ENCODE assay signal across 15 cellular contexts in the genomic region with DNA sequence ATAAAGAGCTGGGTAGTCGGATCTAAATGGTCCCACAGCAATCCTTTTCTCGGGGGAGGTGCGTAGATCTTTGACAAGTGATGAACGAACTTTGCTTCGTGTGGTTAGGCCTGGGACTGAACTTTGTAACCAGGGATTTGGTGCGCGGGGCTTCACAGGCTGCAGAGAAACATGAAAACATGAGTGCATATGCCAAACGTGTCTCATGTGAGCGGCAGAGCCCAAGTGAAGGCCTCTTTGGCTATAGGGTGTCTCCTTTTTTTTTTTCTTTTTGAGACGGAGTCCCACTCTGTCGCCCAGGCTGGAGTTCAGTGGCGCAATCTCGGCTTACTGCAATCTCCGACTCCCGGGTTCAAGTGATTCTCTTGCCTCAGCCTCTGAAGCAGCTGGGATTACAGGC. TPM values are rescaled to one million over a fixed set of nuclear protein-coding genes. Genes with fewer than 3 reads are reported as not detected.
DNase-seq lines count a peak whose midpoint lies in the region; ATAC-seq and TF ChIP-seq lines count a peak whose summit lies in the region.
"Had no signal": no experiment of that assay in that cellular context is flagged by ENCODE, and none has a peak within 500 bp of the region (broad histone marks: within the 10 kb centered on the region; RNA-seq: fewer than 3 reads in every experiment).

No MANE protein-coding gene starts in this region.

- no peaks in the 10 kb centered on the region for H3K9me2 ChIP-seq in GM23338 (ENCODE audit: insufficient read depth)

- 78 to 85% methylated on average over 11 to 15 of the region's 15 CpGs for WGBS in gastroesophageal sphincter (ENCODE audit: low coverage in 1 of 2), 2 donors

- H3K36me3 ChIP-seq in GM23338 (ENCODE audit: insufficient read depth) (no peaks in the 10 kb centered on the region), neural progenitor cell (no peaks in the 10 kb centered on the region), Peyer's patch (no peaks in the 10 kb centered on the region), gastroesophageal sphincter (no peaks in the 10 kb centered on the region)
- H3K36me3 ChIP-seq: BLaER1 had no signal

- H3K36me3 Mint-ChIP-seq in GM23338 (ENCODE audit: low read depth): no peaks in the 10 kb centered on the region
- no peaks in the 10 kb centered on the region for H3K36me3 Mint-ChIP-seq in neural progenitor cell
- H3K36me3 Mint-ChIP-seq: CD14-positive monocyte; CD4-positive, alpha-beta memory T cell had no signal

- TF ChIP-seq CTCF in GM23338 (conservative IDR thresholded peaks at IDR 0.05; ENCODE audit: low read depth in 2 of 2) (no peak), neural progenitor cell (IDR thresholded peaks at IDR 0.05) (no peak), Peyer's patch (IDR thresholded peaks at IDR 0.05) (no peak), gastroesophageal sphincter (IDR thresholded peaks at IDR 0.05) (no peak)

- H3K4me1 ChIP-seq in GM23338 (ENCODE audit: insufficient read depth): no peaks in the 10 kb centered on the region
- H3K4me1 ChIP-seq in neural progenitor cell: no peaks in the 10 kb centered on the region
- no peaks in the 10 kb centered on the region for H3K4me1 ChIP-seq in Peyer's patch
- no peaks in the 10 kb centered on the region for H3K4me1 ChIP-seq in gastroesophageal sphincter

- H3K27ac Mint-ChIP-seq in GM23338 (no peak overlapping the region), neural progenitor cell (no peak overlapping the region)
- H3K27ac Mint-ChIP-seq: CD4-positive, alpha-beta memory T cell had no signal

- H3K79me2 ChIP-seq in GM23338 (replicated peaks; ENCODE audit: insufficient read depth): no peaks in the 10 kb centered on the region
- no peaks in the 10 kb centered on the region for H3K79me2 ChIP-seq in neural progenitor cell (ENCODE audit: low read depth)

- H3F3A ChIP-seq in GM23338 (replicated peaks; ENCODE audit: low read depth): no peaks in the 10 kb centered on the region
- H3F3A ChIP-seq in neural progenitor cell (ENCODE audit: low read depth): no peaks in the 10 kb centered on the region

- H3K9me3 Mint-ChIP-seq in GM23338 (no peaks in the 10 kb centered on the region), neural progenitor cell (no peaks in the 10 kb centered on the region)
- H3K9me3 Mint-ChIP-seq: CD4-positive, alpha-beta memory T cell had no signal

- H3K4me2 ChIP-seq in GM23338 (no peak overlapping the region), neural progenitor cell (no peak overlapping the region)
- H3K4me2 ChIP-seq: BLaER1 had no signal

- no peaks in the 10 kb centered on the region; the same call in 2 of the 3 replicates for H3K4me1 Mint-ChIP-seq in GM23338
- peaks cover 14% of the 10 kb centered on the region for H3K4me1 Mint-ChIP-seq in neural progenitor cell
- H3K4me1 Mint-ChIP-seq: CD4-positive, alpha-beta memory T cell had no signal

- H3K27me3 Mint-ChIP-seq in GM23338 (ENCODE audit: insufficient read depth, low read depth, poor library complexity) (no peaks in the 10 kb centered on the region), neural progenitor cell (ENCODE audit: insufficient read depth, low read depth) (peaks cover 2% of the 10 kb centered on the region)
- H3K27me3 Mint-ChIP-seq: CD4-positive, alpha-beta memory T cell had no signal

- TF ChIP-seq EP300 in gastroesophageal sphincter (IDR thresholded peaks at IDR 0.05): no peak

- H3K9ac ChIP-seq in neural progenitor cell: no peak overlapping the region
- H3K9ac ChIP-seq: BLaER1 had no signal

- H2AFZ ChIP-seq in GM23338 (peak overlapping the region; percentile 72; the same call in 1 of the 2 replicates), neural progenitor cell (replicated peaks) (peak overlapping the region; percentile 79)

- H3K4me3 Mint-ChIP-seq in GM23338 (no peak overlapping the region), neural progenitor cell (no peak overlapping the region)
- H3K4me3 Mint-ChIP-seq: CD14-positive monocyte; CD4-positive, alpha-beta memory T cell had no signal

- H4K20me1 ChIP-seq in GM23338 (replicated peaks; ENCODE audit: insufficient read depth) (no peaks in the 10 kb centered on the region), neural progenitor cell (ENCODE audit: low read depth) (no peaks in the 10 kb centered on the region)
- H4K20me1 ChIP-seq: BLaER1 had no signal

- H3K27ac ChIP-seq in GM23338 (ENCODE audit: low read depth) (no peak overlapping the region), neural progenitor cell (no peak overlapping the region), Peyer's patch (no peak overlapping the region), gastroesophageal sphincter (no peak overlapping the region)
- H3K27ac ChIP-seq: BLaER1 had no signal

- no peak for TF ChIP-seq POLR2A in Peyer's patch (IDR thresholded peaks at IDR 0.05)
- TF ChIP-seq POLR2A in gastroesophageal sphincter (IDR thresholded peaks at IDR 0.05): no peak

- no peaks in the 10 kb centered on the region for H3K27me3 ChIP-seq in GM23338 (ENCODE audit: insufficient read depth)
- H3K27me3 ChIP-seq in neural progenitor cell: no peaks in the 10 kb centered on the region
- no peaks in the 10 kb centered on the region for H3K27me3 ChIP-seq in Peyer's patch
- no peaks in the 10 kb centered on the region for H3K27me3 ChIP-seq in gastroesophageal sphincter
- H3K27me3 ChIP-seq: BLaER1 had no signal

- no peak overlapping the region for H3K4me3 ChIP-seq in GM23338
- no peak overlapping the region for H3K4me3 ChIP-seq in neural progenitor cell
- no peak overlapping the region for H3K4me3 ChIP-seq in Peyer's patch
- no peak overlapping the region for H3K4me3 ChIP-seq in gastroesophageal sphincter
- H3K4me3 ChIP-seq: BLaER1, GM23248 had no signal

- no peak for DNase-seq in GM23338 (ENCODE audit: low spot score)
- no peak for DNase-seq in left lobe of liver (ENCODE audit: low spot score)
- no peak for DNase-seq in neural progenitor cell (ENCODE audit: low spot score)
- DNase-seq in Peyer's patch: no peak
- no peak for DNase-seq in NCI-H1048 (lab: John Stamatoyannopoulos, UW)
- DNase-seq: 8988T; Calu3; CD4-positive, alpha-beta memory T cell; DMS79 treated with DMSO at 0.1 percent for 48 hours; GF-D8; GM23248; HCEC 1CT had no signal

- no peaks in the 10 kb centered on the region for H3K9me3 ChIP-seq in neural progenitor cell (ENCODE audit: low read depth)
- H3K9me3 ChIP-seq in Peyer's patch: no peaks in the 10 kb centered on the region
- no peaks in the 10 kb centered on the region for H3K9me3 ChIP-seq in gastroesophageal sphincter
- H3K9me3 ChIP-seq: BLaER1 had no signal

- ATAC-seq in GM23338 (no peak), left lobe of liver (peak; percentile 64), gastroesophageal sphincter (no peak)

TF ChIP-seq in GM23338, 12 proteins besides CTCF, POLR2A, EP300 and RAD21 (continues in another document):
- no peak for TF ChIP-seq NANOG (IDR thresholded peaks at IDR 0.05; ENCODE audit: borderline replicate concordance)
- no peak for TF ChIP-seq POLR2AphosphoS5 (IDR thresholded peaks at IDR 0.05; ENCODE audit: low read depth)
- no peak for TF ChIP-seq CREB1 (CRISPR knock-in tag; IDR thresholded peaks at IDR 0.05; ENCODE audit: low read depth)
- TF ChIP-seq JUNB (IDR thresholded peaks at IDR 0.05; ENCODE audit: unreplicated experiment): no peak
- no peak for TF ChIP-seq ZNF114 (CRISPR knock-in tag; IDR thresholded peaks at IDR 0.05)
- no peak for TF ChIP-seq EZH2phosphoT487 (IDR thresholded peaks at IDR 0.05; ENCODE audit: unreplicated experiment)
- TF ChIP-seq, protein P1, sequence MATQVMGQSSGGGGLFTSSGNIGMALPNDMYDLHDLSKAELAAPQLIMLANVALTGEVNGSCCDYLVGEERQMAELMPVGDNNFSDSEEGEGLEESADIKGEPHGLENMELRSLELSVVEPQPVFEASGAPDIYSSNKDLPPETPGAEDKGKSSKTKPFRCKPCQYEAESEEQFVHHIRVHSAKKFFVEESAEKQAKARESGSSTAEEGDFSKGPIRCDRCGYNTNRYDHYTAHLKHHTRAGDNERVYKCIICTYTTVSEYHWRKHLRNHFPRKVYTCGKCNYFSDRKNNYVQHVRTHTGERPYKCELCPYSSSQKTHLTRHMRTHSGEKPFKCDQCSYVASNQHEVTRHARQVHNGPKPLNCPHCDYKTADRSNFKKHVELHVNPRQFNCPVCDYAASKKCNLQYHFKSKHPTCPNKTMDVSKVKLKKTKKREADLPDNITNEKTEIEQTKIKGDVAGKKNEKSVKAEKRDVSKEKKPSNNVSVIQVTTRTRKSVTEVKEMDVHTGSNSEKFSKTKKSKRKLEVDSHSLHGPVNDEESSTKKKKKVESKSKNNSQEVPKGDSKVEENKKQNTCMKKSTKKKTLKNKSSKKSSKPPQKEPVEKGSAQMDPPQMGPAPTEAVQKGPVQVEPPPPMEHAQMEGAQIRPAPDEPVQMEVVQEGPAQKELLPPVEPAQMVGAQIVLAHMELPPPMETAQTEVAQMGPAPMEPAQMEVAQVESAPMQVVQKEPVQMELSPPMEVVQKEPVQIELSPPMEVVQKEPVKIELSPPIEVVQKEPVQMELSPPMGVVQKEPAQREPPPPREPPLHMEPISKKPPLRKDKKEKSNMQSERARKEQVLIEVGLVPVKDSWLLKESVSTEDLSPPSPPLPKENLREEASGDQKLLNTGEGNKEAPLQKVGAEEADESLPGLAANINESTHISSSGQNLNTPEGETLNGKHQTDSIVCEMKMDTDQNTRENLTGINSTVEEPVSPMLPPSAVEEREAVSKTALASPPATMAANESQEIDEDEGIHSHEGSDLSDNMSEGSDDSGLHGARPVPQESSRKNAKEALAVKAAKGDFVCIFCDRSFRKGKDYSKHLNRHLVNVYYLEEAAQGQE (IDR thresholded peaks at IDR 0.05; ENCODE audit: unreplicated experiment): no peak
- no peak for TF ChIP-seq ZNF331 (CRISPR knock-in tag; IDR thresholded peaks at IDR 0.05; ENCODE audit: low read depth)
- TF ChIP-seq EZH2 (IDR thresholded peaks at IDR 0.05; ENCODE audit: low read depth, unreplicated experiment): no peak

RNA-seq across cellular contexts. Expression of a gene that starts 12.0 kb away (rescaled TPM):
- 54.2 and 57.3 TPM in 2 replicates for total RNA-seq in GM23338 (2014; rRNA removed; shearing (Covaris generic))
- 21.2 and 24.6 TPM in 2 replicates for polyA plus RNA-seq in GM23338 (2016; fragmentation: Nextera tagmentation; extraction: Ambion mirVana)
- total RNA-seq in left lobe of liver (5.0 TPM), neural progenitor cell (ENCODE audit: low replicate concordance) (14.9 and 28.8 TPM in 2 replicates), Peyer's patch (10 to 100 TPM; 11.4 to 14.7 (median 12.5) TPM), gastroesophageal sphincter (10 to 100 TPM; 13.6 to 21.8 (median 18.1) TPM)

RNA-seq across cellular contexts. Expression of a gene that starts 20.3 kb away (rescaled TPM):
- 34.3 and 36.7 TPM in 2 replicates for total RNA-seq in GM23338 (2014; rRNA removed; shearing (Covaris generic))
- polyA plus RNA-seq in GM23338 (2016; fragmentation: Nextera tagmentation; extraction: Ambion mirVana): 30.2 and 32.1 TPM in 2 replicates
- total RNA-seq in left lobe of liver (41.9 TPM), neural progenitor cell (ENCODE audit: low replicate concordance) (33.5 and 37.2 TPM in 2 replicates), Peyer's patch (100 to 1,000 TPM; 105 to 125 (median 117) TPM), gastroesophageal sphincter (10 to 100 TPM; 42.4 to 63.5 (median 51.0) TPM)

RNA-seq across cellular contexts. Expression of a gene that starts 58.3 kb away (rescaled TPM):
- 6.0 and 9.2 TPM in 2 replicates for total RNA-seq in GM23338 (2014; rRNA removed; shearing (Covaris generic))
- 3.7 and 5.1 TPM in 2 replicates for polyA plus RNA-seq in GM23338 (2016; fragmentation: Nextera tagmentation; extraction: Ambion mirVana)
- 31.9 TPM for total RNA-seq in left lobe of liver
- total RNA-seq in neural progenitor cell (ENCODE audit: low replicate concordance): 0.31 and 0.94 TPM in 2 replicates
- total RNA-seq in Peyer's patch: 10 to 100 TPM in 3 of 4 donors, 1 to 10 TPM in 1; 4.1 to 14.1 (median 11.4) TPM
- 10 to 100 TPM in 3 of 4 donors, 1 to 10 TPM in 1; 9.8 to 17.9 (median 16.5) TPM for total RNA-seq in gastroesophageal sphincter
